In genomic region chr11:84137960-84138359, GRCh38 we compare ENCODE assay signal across 16 cellular contexts.
A peak's percentile ranks its signal among the peaks of the same experiment; 100 is the strongest.
DNase-seq lines count a peak whose midpoint lies in the region; ATAC-seq and TF ChIP-seq lines count a peak whose summit lies in the region.
"Had no signal": no experiment of that assay in that cellular context is flagged by ENCODE, and none has a peak within 500 bp of the region (broad histone marks: within the 10 kb centered on the region; RNA-seq: fewer than 3 reads in every experiment).

No MANE protein-coding gene starts in this region.

- ATAC-seq in GM18873 (IDR thresholded peaks at IDR 0.05; ENCODE audit: low FRiP score, unreplicated experiment) = peak; percentile 59
- peak; percentile 43 for ATAC-seq in HG03175 (IDR thresholded peaks at IDR 0.05; ENCODE audit: unreplicated experiment)
- ATAC-seq in HG03196 (IDR thresholded peaks at IDR 0.05; ENCODE audit: unreplicated experiment) = no peak
- ATAC-seq: A549; CD8-positive, alpha-beta T cell had no signal

- no peak overlapping the region for H3K9ac ChIP-seq in colonic mucosa (ENCODE audit: low read depth in 2 of 2, low read length in 2 of 2)

- H3K27ac ChIP-seq in cingulate gyrus (ENCODE audit: low read depth, low read length) (peak overlapping the region; percentile 22), temporal lobe (ENCODE audit: low read depth, low read length) (peak overlapping the region; percentile 73), colonic mucosa (no peak overlapping the region)
- H3K27ac ChIP-seq: 22Rv1, A549 had no signal

- no peaks in the 10 kb centered on the region for H3K27me3 ChIP-seq in colonic mucosa

- TF ChIP-seq CTCF in colonic mucosa (IDR thresholded peaks at IDR 0.05) = no peak

- intact Hi-C loops in colonic mucosa (cut with DNase I) = no loop called here

- DNase-seq in colonic mucosa (no peak), C1 segment of cervical spinal cord (lab: John Stamatoyannopoulos, UW) (no peak)
- DNase-seq: AML-193; Calu3; CD8-positive, alpha-beta T cell; DMS79 treated with DMSO at 0.1 percent for 48 hours; GF-D8; H9; KG1 had no signal

- H3K9me3 ChIP-seq in colonic mucosa = no peaks in the 10 kb centered on the region
- H3K9me3 ChIP-seq: A549 had no signal

- H3K4me1 ChIP-seq in colonic mucosa = no peaks in the 10 kb centered on the region
- H3K4me1 ChIP-seq: A549 had no signal

- H3K4me3 ChIP-seq in colonic mucosa = no peak overlapping the region
- H3K4me3 ChIP-seq: A549 had no signal

- no peaks in the 10 kb centered on the region for H3K36me3 ChIP-seq in colonic mucosa
